ENCODE assay signal across 18 cellular contexts in the genomic region with DNA sequence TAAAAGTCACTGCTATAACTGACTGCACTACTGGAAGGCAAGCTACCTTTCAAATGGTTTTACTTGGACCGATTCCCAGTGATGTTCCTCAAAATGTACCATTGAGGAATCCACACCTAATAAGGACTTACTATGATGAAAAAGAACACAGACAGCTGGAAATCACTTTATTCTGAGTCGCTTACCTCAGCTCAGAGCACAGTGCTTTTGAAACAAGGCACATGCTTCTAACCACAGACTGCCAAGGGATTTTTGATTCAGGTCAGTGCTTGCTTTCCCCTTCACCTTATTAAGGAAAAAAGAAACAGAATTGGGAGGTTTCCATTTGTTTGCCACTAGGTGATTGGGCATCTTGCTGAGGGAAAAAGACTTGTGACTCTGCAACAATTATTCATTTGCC.
DNase-seq lines count a peak whose midpoint lies in the region; ATAC-seq and TF ChIP-seq lines count a peak whose summit lies in the region.
"Had no signal": no experiment of that assay in that cellular context is flagged by ENCODE, and none has a peak within 500 bp of the region (broad histone marks: within the 10 kb centered on the region; RNA-seq: fewer than 3 reads in every experiment).

No MANE protein-coding gene starts in this region.

- H4K20me1 ChIP-seq in neural cell (ENCODE audit: insufficient read depth) (no peaks in the 10 kb centered on the region), GM23338 (replicated peaks; ENCODE audit: insufficient read depth) (no peaks in the 10 kb centered on the region)

- H3K36me3 Mint-ChIP-seq in MCF 10A (ENCODE audit: insufficient read depth, unreplicated experiment) (no peaks in the 10 kb centered on the region), GM23338 (ENCODE audit: low read depth) (no peaks in the 10 kb centered on the region)

- H3K27me3 ChIP-seq in breast epithelium, result no peaks in the 10 kb centered on the region
- no peaks in the 10 kb centered on the region for H3K27me3 ChIP-seq in neural cell (ENCODE audit: insufficient read depth, low read depth, low read length)
- no peaks in the 10 kb centered on the region for H3K27me3 ChIP-seq in GM23338 (ENCODE audit: insufficient read depth)

- no peak for TF ChIP-seq POLR2A in breast epithelium (IDR thresholded peaks at IDR 0.05)

- H3K4me3 ChIP-seq in breast epithelium (no peak overlapping the region), neural cell (ENCODE audit: low read length) (no peak overlapping the region), GM23338 (no peak overlapping the region)
- H3K4me3 ChIP-seq: A549 had no signal

- CTCF ChIA-PET in MCF 10A (lab: Yijun Ruan, JAX), result no interaction called here

- H3K4me3 Mint-ChIP-seq in MCF 10A (ENCODE audit: unreplicated experiment) (no peak overlapping the region), GM23338 (no peak overlapping the region)
- H3K4me3 Mint-ChIP-seq: CD4-positive, alpha-beta T cell; H9 had no signal

- peak overlapping the region; percentile 38 to 58 for H3K27ac ChIP-seq in breast epithelium
- H3K27ac ChIP-seq in neural cell (ENCODE audit: low read length), result peak overlapping the region; percentile 41
- H3K27ac ChIP-seq in GM23338 (ENCODE audit: low read depth), result no peak overlapping the region
- H3K27ac ChIP-seq: 22Rv1, A549, C4-2B, HL-60 had no signal

- ATAC-seq in GM23338 (no peak), HG02759 (IDR thresholded peaks at IDR 0.05; ENCODE audit: unreplicated experiment) (no peak)
- ATAC-seq: A549 had no signal

- H3K9me2 ChIP-seq in neural cell (ENCODE audit: insufficient read depth, low read length) (no peaks in the 10 kb centered on the region), GM23338 (ENCODE audit: insufficient read depth) (no peaks in the 10 kb centered on the region; the same call in 1 of the 2 replicates)

- H3K4me2 ChIP-seq in neural cell (ENCODE audit: low read length), result no peak overlapping the region
- H3K4me2 ChIP-seq in GM23338, result no peak overlapping the region
- H3K4me2 ChIP-seq: A549 had no signal

- POLR2A ChIA-PET in MCF 10A (lab: Yijun Ruan, JAX), result no interaction called here

- H3K9me3 ChIP-seq in breast epithelium (no peaks in the 10 kb centered on the region), neural cell (ENCODE audit: low read length) (no peaks in the 10 kb centered on the region)
- H3K9me3 ChIP-seq: A549, Caco-2 had no signal

- H3K27ac Mint-ChIP-seq in MCF 10A (ENCODE audit: low read depth, unreplicated experiment) (no peak overlapping the region), GM23338 (no peak overlapping the region)
- H3K27ac Mint-ChIP-seq: CD4-positive, alpha-beta T cell; H9 had no signal

- no peak overlapping the region for H3K9ac ChIP-seq in neural cell (ENCODE audit: low read length)

- H3K27me3 Mint-ChIP-seq in MCF 10A (ENCODE audit: insufficient read depth, unreplicated experiment) (no peaks in the 10 kb centered on the region), GM23338 (ENCODE audit: insufficient read depth, low read depth, poor library complexity) (no peaks in the 10 kb centered on the region)
- H3K27me3 Mint-ChIP-seq: CD4-positive, alpha-beta T cell had no signal

- H3K36me3 ChIP-seq in breast epithelium (no peaks in the 10 kb centered on the region), neural cell (ENCODE audit: insufficient read depth, low read length) (no peaks in the 10 kb centered on the region), GM23338 (ENCODE audit: insufficient read depth) (no peaks in the 10 kb centered on the region)

- no peaks in the 10 kb centered on the region for H3K4me1 Mint-ChIP-seq in MCF 10A (ENCODE audit: insufficient read depth, unreplicated experiment)
- H3K4me1 Mint-ChIP-seq in GM23338, result no peaks in the 10 kb centered on the region
- H3K4me1 Mint-ChIP-seq: H9 had no signal

- H2AFZ ChIP-seq in neural cell (ENCODE audit: low read depth, low read length), result no peak overlapping the region
- no peak overlapping the region for H2AFZ ChIP-seq in GM23338

- H3F3A ChIP-seq in neural cell (ENCODE audit: insufficient read depth, low read length, poor library complexity, severe bottlenecking), result peaks cover 4% of the 10 kb centered on the region
- H3F3A ChIP-seq in GM23338 (replicated peaks; ENCODE audit: low read depth), result no peaks in the 10 kb centered on the region

- H3K79me2 ChIP-seq in neural cell (replicated peaks; ENCODE audit: insufficient read depth, low read length), result no peaks in the 10 kb centered on the region
- no peaks in the 10 kb centered on the region for H3K79me2 ChIP-seq in GM23338 (replicated peaks; ENCODE audit: insufficient read depth)

- no peak for TF ChIP-seq RAD21 in neural cell (conservative IDR thresholded peaks at IDR 0.05)

- no peak for TF ChIP-seq CTCF in breast epithelium (IDR thresholded peaks at IDR 0.05)
- no peak for TF ChIP-seq CTCF in MCF 10A (IDR thresholded peaks at IDR 0.05; ENCODE audit: unreplicated experiment)
- no peak for TF ChIP-seq CTCF in neural cell (IDR thresholded peaks at IDR 0.05; ENCODE audit: poor library complexity, severe bottlenecking)
- no peak for TF ChIP-seq CTCF in GM23338 (conservative IDR thresholded peaks at IDR 0.05; ENCODE audit: low read depth in 2 of 2)

- H3K9me3 Mint-ChIP-seq in MCF 10A (ENCODE audit: unreplicated experiment) (no peaks in the 10 kb centered on the region), GM23338 (no peaks in the 10 kb centered on the region)
- H3K9me3 Mint-ChIP-seq: CD4-positive, alpha-beta T cell; H9 had no signal

- no peak for TF ChIP-seq EP300 in neural cell (conservative IDR thresholded peaks at IDR 0.05; ENCODE audit: poor library complexity, severe bottlenecking)

- H3K4me1 ChIP-seq in breast epithelium (no peaks in the 10 kb centered on the region), GM23338 (ENCODE audit: insufficient read depth) (no peaks in the 10 kb centered on the region)
- H3K4me1 ChIP-seq: A549, Caco-2 had no signal

- DNase-seq in breast epithelium (ENCODE audit: low spot score in 2 of 2) (peak in 1 of 2 donors; percentile 60), MCF 10A (ENCODE audit: unreplicated experiment) (no peak), globus pallidus (ENCODE audit: low spot score) (peak; percentile 18), superior temporal gyrus (ENCODE audit: extremely low spot score) (peak; percentile 8), GM23338 (ENCODE audit: low spot score) (no peak), cardiac septum (ENCODE audit: low spot score) (no peak)
- DNase-seq: AML-193; Caco-2; CD4-positive, alpha-beta T cell; GDM1; GOT3; H9 had no signal

- no TSS peak for BruUV-seq in MCF 10A (replicated peaks; lab: Mats Ljungman, UMichigan)

- intact Hi-C loops in breast epithelium (cut with DNase I; ENCODE audit: low total_unique reads) (no loop called here), MCF 10A (cut with micrococcal nuclease) (no loop called here), cardiac septum (cut with DNase I) (no loop called here)

TF ChIP-seq in neural cell, 6 proteins besides CTCF, POLR2A, EP300 and RAD21 (continues in another document):
- TF ChIP-seq, protein P1, sequence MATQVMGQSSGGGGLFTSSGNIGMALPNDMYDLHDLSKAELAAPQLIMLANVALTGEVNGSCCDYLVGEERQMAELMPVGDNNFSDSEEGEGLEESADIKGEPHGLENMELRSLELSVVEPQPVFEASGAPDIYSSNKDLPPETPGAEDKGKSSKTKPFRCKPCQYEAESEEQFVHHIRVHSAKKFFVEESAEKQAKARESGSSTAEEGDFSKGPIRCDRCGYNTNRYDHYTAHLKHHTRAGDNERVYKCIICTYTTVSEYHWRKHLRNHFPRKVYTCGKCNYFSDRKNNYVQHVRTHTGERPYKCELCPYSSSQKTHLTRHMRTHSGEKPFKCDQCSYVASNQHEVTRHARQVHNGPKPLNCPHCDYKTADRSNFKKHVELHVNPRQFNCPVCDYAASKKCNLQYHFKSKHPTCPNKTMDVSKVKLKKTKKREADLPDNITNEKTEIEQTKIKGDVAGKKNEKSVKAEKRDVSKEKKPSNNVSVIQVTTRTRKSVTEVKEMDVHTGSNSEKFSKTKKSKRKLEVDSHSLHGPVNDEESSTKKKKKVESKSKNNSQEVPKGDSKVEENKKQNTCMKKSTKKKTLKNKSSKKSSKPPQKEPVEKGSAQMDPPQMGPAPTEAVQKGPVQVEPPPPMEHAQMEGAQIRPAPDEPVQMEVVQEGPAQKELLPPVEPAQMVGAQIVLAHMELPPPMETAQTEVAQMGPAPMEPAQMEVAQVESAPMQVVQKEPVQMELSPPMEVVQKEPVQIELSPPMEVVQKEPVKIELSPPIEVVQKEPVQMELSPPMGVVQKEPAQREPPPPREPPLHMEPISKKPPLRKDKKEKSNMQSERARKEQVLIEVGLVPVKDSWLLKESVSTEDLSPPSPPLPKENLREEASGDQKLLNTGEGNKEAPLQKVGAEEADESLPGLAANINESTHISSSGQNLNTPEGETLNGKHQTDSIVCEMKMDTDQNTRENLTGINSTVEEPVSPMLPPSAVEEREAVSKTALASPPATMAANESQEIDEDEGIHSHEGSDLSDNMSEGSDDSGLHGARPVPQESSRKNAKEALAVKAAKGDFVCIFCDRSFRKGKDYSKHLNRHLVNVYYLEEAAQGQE (IDR thresholded peaks at IDR 0.05; ENCODE audit: borderline replicate concordance), result no peak
- no peak for TF ChIP-seq MXI1 (conservative IDR thresholded peaks at IDR 0.05; ENCODE audit: poor library complexity, severe bottlenecking)

TF ChIP-seq in GM23338, 12 proteins besides CTCF, POLR2A, EP300 and RAD21 (continues in another document):
- no peak for TF ChIP-seq ZNF331 (CRISPR knock-in tag; IDR thresholded peaks at IDR 0.05; ENCODE audit: low read depth)

Comparison
In these comparisons a context has a peak if more than half of its experiments do, and no peak if none do; other contexts are left out.
1. DNase-seq: peak in globus pallidus (single experiment) and superior temporal gyrus (single experiment); none in MCF 10A (single experiment), GM23338 (single experiment) and cardiac septum (single experiment).